In the genomic region with DNA sequence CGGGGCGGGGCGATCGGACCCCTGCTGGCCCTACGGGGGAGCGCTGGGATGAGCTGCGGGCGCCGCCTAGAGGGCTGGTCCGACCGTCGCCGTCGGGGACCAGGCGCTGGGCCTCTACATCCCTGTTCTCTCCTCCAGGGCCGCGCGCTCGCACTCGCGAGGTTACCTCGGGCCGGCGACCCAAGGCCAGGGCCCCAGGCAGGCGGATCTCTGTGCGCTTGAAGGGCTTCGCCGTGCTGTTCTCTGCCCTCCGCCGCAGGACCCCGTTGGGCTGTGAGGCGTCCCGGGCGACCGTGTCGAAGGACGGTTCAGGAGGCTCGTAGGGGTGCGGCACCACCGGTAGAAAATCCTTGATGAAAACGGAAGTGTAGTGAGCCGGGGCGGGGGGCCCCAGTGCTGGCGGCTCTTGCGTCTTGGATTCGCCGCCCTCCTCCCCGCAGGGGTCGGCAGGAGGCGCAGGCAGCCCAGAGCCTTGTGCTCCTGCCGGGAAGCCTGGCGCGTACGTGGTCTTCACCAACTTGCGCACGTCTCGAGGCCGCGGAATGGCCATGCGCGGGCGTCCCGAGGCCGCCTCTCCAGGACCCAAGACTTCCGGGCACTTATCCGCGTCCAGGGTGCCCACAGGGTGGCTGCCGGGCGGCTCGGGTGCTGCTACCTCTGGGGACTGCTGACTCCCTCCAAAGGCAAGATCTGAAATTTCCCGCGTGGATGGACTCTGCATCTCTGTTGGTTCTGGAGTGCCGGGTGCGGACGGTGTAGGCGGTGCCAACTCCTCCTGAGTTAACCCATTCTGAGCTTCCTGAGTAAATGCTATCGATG, we compare ENCODE assay signal across 9 cellular contexts. TPM values are rescaled to one million over a fixed set of nuclear protein-coding genes. Genes with fewer than 3 reads are reported as not detected.
DNase-seq lines count a peak whose midpoint lies in the region; ATAC-seq, FAIRE-seq and TF ChIP-seq lines count a peak whose summit lies in the region.
"Had no signal": no experiment of that assay in that cellular context is flagged by ENCODE, and none has a peak within 500 bp of the region (broad histone marks: within the 10 kb centered on the region; RNA-seq: fewer than 3 reads in every experiment).

No MANE protein-coding gene starts in this region.

- H3K9me1 ChIP-seq in endothelial cell of umbilical vein (replicated peaks; ENCODE audit: control insufficient read depth, extremely low read depth, insufficient read depth, low read length) = no peaks in the 10 kb centered on the region

- BruUV-seq in endothelial cell of umbilical vein (replicated peaks; lab: Mats Ljungman, UMichigan) = no TSS peak

- dilution Hi-C loops in endothelial cell of umbilical vein (cut with MboI; ENCODE audit: extremely low pct_ligation_motif_present, low sequenced_read_pairs) = no loop called here

- H3K9ac ChIP-seq in endothelial cell of umbilical vein (replicated peaks; ENCODE audit: extremely low read depth, insufficient read depth, low read length) (peak overlapping the region; percentile 10), subcutaneous abdominal adipose tissue (ENCODE audit: low read length in 5 of 5) (peak overlapping the region in 2 of 5 donors; percentile 10 to 53)

- H3K9me3 ChIP-seq in endothelial cell of umbilical vein (replicated peaks; ENCODE audit: control insufficient read depth, insufficient read depth, low read length) (no peaks in the 10 kb centered on the region), subcutaneous abdominal adipose tissue (ENCODE audit: control insufficient read depth in 5 of 5, low read length in 5 of 5) (no peaks in the 10 kb centered on the region)

- H3K27me3 ChIP-seq in endothelial cell of umbilical vein (ENCODE audit: control insufficient read depth in 2 of 2, insufficient read depth in 2 of 2, low read length in 2 of 2) (peaks cover 7 to 14% of the 10 kb centered on the region in 2 experiments), subcutaneous abdominal adipose tissue (ENCODE audit: control insufficient read depth in 5 of 5, insufficient read depth in 4 of 5, low read length in 5 of 5) (peaks cover 14 to 31% (median 23%) of the 10 kb centered on the region in 5 donors)

- peaks cover 46% of the 10 kb centered on the region in 2 donors for H3K4me1 Mint-ChIP-seq in natural killer cell treated with Interleukin-12 subunit alpha and Interleukin-12 subunit beta and Interleukin-15 and Interleukin-18, amount 100 ng/mL, for 72 hours (ENCODE audit: low read depth in 2 of 2)

- no peaks in the 10 kb centered on the region for H3K36me3 Mint-ChIP-seq in natural killer cell treated with Interleukin-12 subunit alpha and Interleukin-12 subunit beta and Interleukin-15 and Interleukin-18, amount 100 ng/mL, for 72 hours

- no peaks in the 10 kb centered on the region for H3K79me2 ChIP-seq in endothelial cell of umbilical vein (ENCODE audit: control insufficient read depth, insufficient read depth, low read length)

- peak overlapping the region; percentile 85 to 88 for H3K27ac Mint-ChIP-seq in natural killer cell treated with Interleukin-12 subunit alpha and Interleukin-12 subunit beta and Interleukin-15 and Interleukin-18, amount 100 ng/mL, for 72 hours

- H2AFZ ChIP-seq in endothelial cell of umbilical vein (ENCODE audit: low read depth, low read length) = peak overlapping the region; percentile 64

- peaks cover 12% of the 10 kb centered on the region for H3K4me1 ChIP-seq in endothelial cell of umbilical vein (ENCODE audit: control insufficient read depth, extremely low read depth, insufficient read depth, low read length)
- H3K4me1 ChIP-seq in subcutaneous abdominal adipose tissue (ENCODE audit: control insufficient read depth in 5 of 5, insufficient read depth in 5 of 5, low read length in 5 of 5) = peaks cover 0 to 68% (median 44%) of the 10 kb centered on the region in 5 donors

- H3K4me3 Mint-ChIP-seq in natural killer cell treated with Interleukin-12 subunit alpha and Interleukin-12 subunit beta and Interleukin-15 and Interleukin-18, amount 100 ng/mL, for 72 hours = peak overlapping the region; percentile 97

- peak overlapping the region; percentile 52 for H3K4me2 ChIP-seq in endothelial cell of umbilical vein (ENCODE audit: insufficient read depth, low read length)

- no peaks in the 10 kb centered on the region for H3K27me3 Mint-ChIP-seq in natural killer cell treated with Interleukin-12 subunit alpha and Interleukin-12 subunit beta and Interleukin-15 and Interleukin-18, amount 100 ng/mL, for 72 hours

- H3K4me3 ChIP-seq in endothelial cell of umbilical vein (replicated peaks in 1 of 3; ENCODE audit: insufficient read depth in 1 of 3, low read depth in 1 of 3, low read length in 3 of 3) (peak overlapping the region in 2 of 3 experiments; percentile 1 to 15), subcutaneous abdominal adipose tissue (ENCODE audit: low read depth in 1 of 5, low read length in 5 of 5) (peak overlapping the region; percentile 32 to 67 (median 57))

- FAIRE-seq in endothelial cell of umbilical vein (lab: Jason Lieb, UNC) = peak; percentile 72

- peak; percentile 39 for ATAC-seq in HG02623 (IDR thresholded peaks at IDR 0.05; ENCODE audit: unreplicated experiment)
- peak; percentile 81 to 86 for ATAC-seq in natural killer cell treated with Interleukin-12 subunit alpha and Interleukin-12 subunit beta and Interleukin-15 and Interleukin-18, amount 100 ng/mL, for 72 hours

- DNase-seq in DMS 273 (lab: John Stamatoyannopoulos, UW; ENCODE audit: unreplicated experiment) (peak; percentile 77), DMS 273 treated with DMSO at 0.1 percent for 48 hours (lab: John Stamatoyannopoulos, UW) (no peak), NCI-H345 treated with DMSO at 0.1 percent for 48 hours (lab: John Stamatoyannopoulos, UW; ENCODE audit: unreplicated experiment) (peak; percentile 31), endothelial cell of umbilical vein (ENCODE audit: low read depth, low spot score) (peak; percentile 57)
- DNase-seq in activated CD8-positive, alpha-beta memory T cell treated with anti-CD3 and anti-CD28 coated beads for 1 hour (ENCODE audit: extremely low read depth in 1 of 2, low read depth in 1 of 2) = peak; percentile 36 to 67
- peak; percentile 91 for DNase-seq in natural killer cell treated with Interleukin-12 subunit alpha and Interleukin-12 subunit beta and Interleukin-15 and Interleukin-18, amount 100 ng/mL, for 72 hours (ENCODE audit: low spot score)

- intact Hi-C loops in endothelial cell of umbilical vein (cut with micrococcal nuclease) = loop anchor here (1.0 to 5.0 kb wide), 3 partner anchors 51 to 814 kb away; partner anchors contain the start of gene MATR3

- CTCF ChIA-PET in endothelial cell of umbilical vein (lab: Charles Lee) = interaction anchor here (0.7 to 2.1 kb wide), 9 partner anchors 8 to 817 kb away, joined by 3 to 7 read pairs (median 3); partner anchors contain the start of genes MATR3 and PAIP2

- H3K36me3 ChIP-seq in endothelial cell of umbilical vein (ENCODE audit: control insufficient read depth in 2 of 2, extremely low read depth in 1 of 2, insufficient read depth in 2 of 2, low read length in 2 of 2) (no peaks in the 10 kb centered on the region), subcutaneous abdominal adipose tissue (ENCODE audit: control insufficient read depth in 5 of 5, insufficient read depth in 5 of 5, low read length in 5 of 5) (no peaks in the 10 kb centered on the region)

- peak; percentile 75 to 97 for TF ChIP-seq CTCF in endothelial cell of umbilical vein (IDR thresholded peaks at IDR 0.05; ENCODE audit: extremely low read depth in 1 of 2, insufficient read depth in 1 of 2, low read depth in 1 of 2, low read length in 2 of 2)

- no peaks in the 10 kb centered on the region for H4K20me1 ChIP-seq in endothelial cell of umbilical vein (replicated peaks; ENCODE audit: control insufficient read depth, extremely low read depth, insufficient read depth, low read length)

- TF ChIP-seq POLR2A in endothelial cell of umbilical vein (IDR thresholded peaks at IDR 0.05; ENCODE audit: low read depth, low read length) = no peak

- POLR2A ChIA-PET in endothelial cell of umbilical vein (lab: Charles Lee) = interaction anchor here (1.3 kb wide), 1 partner anchor 51 kb away, joined by 3 read pairs; the partner anchor contains the start of gene PAIP2

- H3K27ac ChIP-seq in endothelial cell of umbilical vein (ENCODE audit: insufficient read depth, low read depth, low read length) (no peak overlapping the region), subcutaneous abdominal adipose tissue (ENCODE audit: low read depth, low read length) (no peak overlapping the region)
- H3K27ac ChIP-seq: 22Rv1 had no signal

- no peaks in the 10 kb centered on the region for H3K9me3 Mint-ChIP-seq in natural killer cell treated with Interleukin-12 subunit alpha and Interleukin-12 subunit beta and Interleukin-15 and Interleukin-18, amount 100 ng/mL, for 72 hours

RNA-seq across cellular contexts. Expression of gene PROB1, which starts 2.0 kb away (rescaled TPM):
- total RNA-seq in endothelial cell of umbilical vein = 1.9 and 2.4 TPM in 2 replicates
- 0.40 and 0.47 TPM in 2 replicates for polyA plus RNA-seq in endothelial cell of umbilical vein
- 0.28 and 0.48 TPM in 2 replicates for polyA plus RNA-seq in endothelial cell of umbilical vein (2011; cell fraction: cytosol; rRNA removed)
- 0.64 and 0.71 TPM in 2 replicates for polyA plus RNA-seq in endothelial cell of umbilical vein (2011; cell fraction: nucleus; rRNA removed)
- polyA plus RNA-seq in endothelial cell of umbilical vein (2012) = 0.12 TPM in 2 replicates
- polyA minus RNA-seq in endothelial cell of umbilical vein = 0.12 and 0.38 TPM in 2 replicates
- polyA minus RNA-seq in endothelial cell of umbilical vein (2011; cell fraction: cytosol; rRNA and poly(A)+ RNA removed) = 1.0 TPM
- 0.38 and 0.91 TPM in 2 replicates for polyA minus RNA-seq in endothelial cell of umbilical vein (2011; cell fraction: nucleus; rRNA and poly(A)+ RNA removed)
- 1 to 10 TPM; 3.4 to 6.6 TPM for total RNA-seq in natural killer cell treated with Interleukin-12 subunit alpha and Interleukin-12 subunit beta and Interleukin-15 and Interleukin-18, amount 100 ng/mL, for 72 hours

RNA-seq across cellular contexts. Expression of gene MZB1, which starts 3.2 kb away (rescaled TPM):
- total RNA-seq in endothelial cell of umbilical vein = not detected in 2 replicates
- 0.06 TPM in 1 of 2 replicates, not detected in the other for polyA plus RNA-seq in endothelial cell of umbilical vein
- polyA plus RNA-seq in endothelial cell of umbilical vein (2011; cell fraction: cytosol; rRNA removed) = not detected in 2 replicates
- polyA plus RNA-seq in endothelial cell of umbilical vein (2011; cell fraction: nucleus; rRNA removed) = 0.11 TPM in 1 of 2 replicates, not detected in the other
- not detected in 2 replicates for polyA plus RNA-seq in endothelial cell of umbilical vein (2012)
- polyA minus RNA-seq in endothelial cell of umbilical vein = 0.21 and 0.51 TPM in 2 replicates
- polyA minus RNA-seq in endothelial cell of umbilical vein (2011; cell fraction: cytosol; rRNA and poly(A)+ RNA removed) = not detected
- 0.53 and 0.67 TPM in 2 replicates for polyA minus RNA-seq in endothelial cell of umbilical vein (2011; cell fraction: nucleus; rRNA and poly(A)+ RNA removed)
- 10 to 100 TPM; 10.3 to 27.6 TPM for total RNA-seq in natural killer cell treated with Interleukin-12 subunit alpha and Interleukin-12 subunit beta and Interleukin-15 and Interleukin-18, amount 100 ng/mL, for 72 hours

RNA-seq across cellular contexts. Expression of gene SLC23A1, which starts 9.8 kb away (rescaled TPM):
- total RNA-seq in endothelial cell of umbilical vein = not detected in 2 replicates
- not detected in 2 replicates for polyA plus RNA-seq in endothelial cell of umbilical vein
- polyA plus RNA-seq in endothelial cell of umbilical vein (2011; cell fraction: cytosol; rRNA removed) = not detected in 2 replicates
- not detected in 2 replicates for polyA plus RNA-seq in endothelial cell of umbilical vein (2011; cell fraction: nucleus; rRNA removed)
- not detected in 2 replicates for polyA plus RNA-seq in endothelial cell of umbilical vein (2012)
- polyA minus RNA-seq in endothelial cell of umbilical vein = 0.11 TPM in 1 of 2 replicates, not detected in the other
- 7.2 TPM for polyA minus RNA-seq in endothelial cell of umbilical vein (2011; cell fraction: cytosol; rRNA and poly(A)+ RNA removed)
- polyA minus RNA-seq in endothelial cell of umbilical vein (2011; cell fraction: nucleus; rRNA and poly(A)+ RNA removed) = not detected in 2 replicates
- total RNA-seq in natural killer cell treated with Interleukin-12 subunit alpha and Interleukin-12 subunit beta and Interleukin-15 and Interleukin-18, amount 100 ng/mL, for 72 hours = under 1 TPM; 0.36 to 0.78 TPM

RNA-seq across cellular contexts. Expression of gene SPATA24, which starts 11.0 kb away (rescaled TPM):
- 7.8 and 7.9 TPM in 2 replicates for total RNA-seq in endothelial cell of umbilical vein
- polyA plus RNA-seq in endothelial cell of umbilical vein = 2.1 and 3.2 TPM in 2 replicates
- 5.9 and 6.4 TPM in 2 replicates for polyA plus RNA-seq in endothelial cell of umbilical vein (2011; cell fraction: cytosol; rRNA removed)
- polyA plus RNA-seq in endothelial cell of umbilical vein (2011; cell fraction: nucleus; rRNA removed) = 3.5 and 5.7 TPM in 2 replicates
- 4.9 and 6.6 TPM in 2 replicates for polyA plus RNA-seq in endothelial cell of umbilical vein (2012)
- 3.5 and 3.7 TPM in 2 replicates for polyA minus RNA-seq in endothelial cell of umbilical vein
- 3.4 TPM for polyA minus RNA-seq in endothelial cell of umbilical vein (2011; cell fraction: cytosol; rRNA and poly(A)+ RNA removed)
- 2.2 and 3.5 TPM in 2 replicates for polyA minus RNA-seq in endothelial cell of umbilical vein (2011; cell fraction: nucleus; rRNA and poly(A)+ RNA removed)
- 1 to 10 TPM; 6.4 to 7.2 TPM for total RNA-seq in natural killer cell treated with Interleukin-12 subunit alpha and Interleukin-12 subunit beta and Interleukin-15 and Interleukin-18, amount 100 ng/mL, for 72 hours

RNA-seq across cellular contexts. Expression of gene DNAJC18, which starts 46.4 kb away (rescaled TPM):
- 51.1 and 52.6 TPM in 2 replicates for total RNA-seq in endothelial cell of umbilical vein
- polyA plus RNA-seq in endothelial cell of umbilical vein = 23.2 and 26.0 TPM in 2 replicates
- 11.9 and 17.8 TPM in 2 replicates for polyA plus RNA-seq in endothelial cell of umbilical vein (2011; cell fraction: cytosol; rRNA removed)
- polyA plus RNA-seq in endothelial cell of umbilical vein (2011; cell fraction: nucleus; rRNA removed) = 191 and 204 TPM in 2 replicates
- 33.0 and 35.2 TPM in 2 replicates for polyA plus RNA-seq in endothelial cell of umbilical vein (2012)
- polyA minus RNA-seq in endothelial cell of umbilical vein = 24.1 and 26.7 TPM in 2 replicates
- polyA minus RNA-seq in endothelial cell of umbilical vein (2011; cell fraction: cytosol; rRNA and poly(A)+ RNA removed) = 3.0 TPM
- polyA minus RNA-seq in endothelial cell of umbilical vein (2011; cell fraction: nucleus; rRNA and poly(A)+ RNA removed) = 39.1 and 53.2 TPM in 2 replicates
- total RNA-seq in natural killer cell treated with Interleukin-12 subunit alpha and Interleukin-12 subunit beta and Interleukin-15 and Interleukin-18, amount 100 ng/mL, for 72 hours = 10 to 100 TPM; 11.9 to 12.6 TPM
